11 cellular contexts compared by ENCODE assay signal in genomic region chr10:2980791-2981360, GRCh38.
DNase-seq lines count a peak whose midpoint lies in the region; ATAC-seq and TF ChIP-seq lines count a peak whose summit lies in the region.
"Had no signal": no experiment of that assay in that cellular context is flagged by ENCODE, and none has a peak within 500 bp of the region (broad histone marks: within the 10 kb centered on the region; RNA-seq: fewer than 3 reads in every experiment).

No MANE protein-coding gene starts in this region.

- TF ChIP-seq RAD21 in IMR-90 (IDR thresholded peaks at IDR 0.05; ENCODE audit: low read length): no peak

- H3K4me1 ChIP-seq in IMR-90 (ENCODE audit: control insufficient read depth, insufficient read depth, low read length) (peaks cover 9% of the 10 kb centered on the region), fibroblast of lung (ENCODE audit: control insufficient read depth, extremely low read depth, insufficient read depth, low read length) (no peaks in the 10 kb centered on the region)
- H3K4me1 ChIP-seq: breast epithelium had no signal

- H3K4me2 ChIP-seq in IMR-90 (ENCODE audit: low read depth, low read length) (no peak overlapping the region), fibroblast of lung (ENCODE audit: extremely low read depth, insufficient read depth, low read length) (no peak overlapping the region)

- no peaks in the 10 kb centered on the region for H3K36me3 Mint-ChIP-seq in activated CD8-positive, alpha-beta memory T cell treated with anti-CD3 and anti-CD28 coated beads, Interleukin-2, amount 10 ng/mL, durations not matched to agents 7 days and 5 days

- no peak for DNase-seq in stimulated activated naive CD8-positive, alpha-beta T cell treated with anti-CD3 and anti-CD28 coated beads, Interleukin-15, amount 100 ng/mL, for 72 hours
- DNase-seq in stimulated activated naive CD8-positive, alpha-beta T cell treated with anti-CD3 and anti-CD28 coated beads, Interleukin-15, Interleukin-2, amounts not matched to agents 100 U/mL and 50 U/mL, for 24 hours: no peak
- DNase-seq in IMR-90: peak; percentile 76
- DNase-seq in fibroblast of lung (ENCODE audit: low read depth in 2 of 2): peak; percentile 27 to 78
- DNase-seq in NCI-H446 treated with DMSO at 0.1 percent for 48 hours (lab: John Stamatoyannopoulos, UW): no peak
- DNase-seq in activated CD8-positive, alpha-beta memory T cell treated with anti-CD3 and anti-CD28 coated beads, Interleukin-2, amount 10 ng/mL, durations not matched to agents 7 days and 5 days: no peak
- no peak for DNase-seq in hippocampal formation (lab: John Stamatoyannopoulos, UW)
- DNase-seq in NOMO-1 treated with DMSO at 0.1 percent for 48 hours (lab: John Stamatoyannopoulos, UW; ENCODE audit: unreplicated experiment): no peak
- DNase-seq: NK-92 treated with Interleukin-12 subunit alpha and Interleukin-12 subunit beta, amount 100 ng/mL, for 24 hours had no signal

- no peak overlapping the region for H2AK5ac ChIP-seq in IMR-90 (ENCODE audit: low read depth, low read length)

- H2AK9ac ChIP-seq in IMR-90 (replicated peaks; ENCODE audit: low read depth, low read length, poor library complexity): peak overlapping the region; percentile 2

- in situ Hi-C loops in IMR-90 (cut with MboI; ENCODE audit: low sequenced_read_pairs): no loop called here

- POLR2A ChIA-PET in IMR-90 (lab: Charles Lee; ENCODE audit: unreplicated experiment): no interaction called here

- peaks cover 16% of the 10 kb centered on the region for H3K27me3 Mint-ChIP-seq in stimulated activated naive CD8-positive, alpha-beta T cell treated with anti-CD3 and anti-CD28 coated beads, Interleukin-15, amount 100 ng/mL, for 72 hours
- H3K27me3 Mint-ChIP-seq in activated CD8-positive, alpha-beta memory T cell treated with anti-CD3 and anti-CD28 coated beads, Interleukin-2, amount 10 ng/mL, durations not matched to agents 7 days and 5 days: peaks cover 7% of the 10 kb centered on the region

- H3K9me3 Mint-ChIP-seq in stimulated activated naive CD8-positive, alpha-beta T cell treated with anti-CD3 and anti-CD28 coated beads, Interleukin-15, amount 100 ng/mL, for 72 hours: no peaks in the 10 kb centered on the region
- no peaks in the 10 kb centered on the region for H3K9me3 Mint-ChIP-seq in activated CD8-positive, alpha-beta memory T cell treated with anti-CD3 and anti-CD28 coated beads, Interleukin-2, amount 10 ng/mL, durations not matched to agents 7 days and 5 days (ENCODE audit: low read depth)

- peak overlapping the region; percentile 37 to 44 for H3K27ac Mint-ChIP-seq in stimulated activated naive CD8-positive, alpha-beta T cell treated with anti-CD3 and anti-CD28 coated beads, Interleukin-15, amount 100 ng/mL, for 72 hours
- H3K27ac Mint-ChIP-seq in activated CD8-positive, alpha-beta memory T cell treated with anti-CD3 and anti-CD28 coated beads, Interleukin-2, amount 10 ng/mL, durations not matched to agents 7 days and 5 days: no peak overlapping the region

- peaks cover 10% of the 10 kb centered on the region for H3K9me1 ChIP-seq in IMR-90 (ENCODE audit: insufficient read depth, low read length)

- H3K4ac ChIP-seq in IMR-90 (ENCODE audit: low read depth, low read length): peak overlapping the region; percentile 92

- H4K8ac ChIP-seq in IMR-90 (ENCODE audit: low read depth in 2 of 2, low read length in 2 of 2): peak overlapping the region; percentile 53 to 68; a peak in 3 of 4 replicates

- H3K4me3 ChIP-seq in IMR-90 (ENCODE audit: insufficient read depth, low read depth, low read length) (no peak overlapping the region), fibroblast of lung (replicated peaks in 1 of 4; ENCODE audit: control extremely low read depth in 1 of 4, insufficient read depth in 1 of 4, low read depth in 3 of 4, low read length in 4 of 4) (no peak overlapping the region)
- H3K4me3 ChIP-seq: breast epithelium had no signal

- TF ChIP-seq CTCF in IMR-90 (conservative IDR thresholded peaks at IDR 0.05; ENCODE audit: low read depth, low read length) (no peak), fibroblast of lung (conservative IDR thresholded peaks at IDR 0.05 in 1 of 2, IDR thresholded peaks at IDR 0.05 in 1 of 2; ENCODE audit: low read depth in 1 of 2, low read length in 2 of 2) (no peak)

- peaks cover 2% of the 10 kb centered on the region for H3K4me1 Mint-ChIP-seq in stimulated activated naive CD8-positive, alpha-beta T cell treated with anti-CD3 and anti-CD28 coated beads, Interleukin-15, amount 100 ng/mL, for 72 hours
- H3K4me1 Mint-ChIP-seq in activated CD8-positive, alpha-beta memory T cell treated with anti-CD3 and anti-CD28 coated beads, Interleukin-2, amount 10 ng/mL, durations not matched to agents 7 days and 5 days: no peaks in the 10 kb centered on the region

- intact Hi-C loops in IMR-90 (cut with micrococcal nuclease): no loop called here

- peak overlapping the region; percentile 45; the same call in 2 of the 3 replicates for H2BK15ac ChIP-seq in IMR-90 (ENCODE audit: low read depth, low read length)

- no peak overlapping the region for H3K9ac ChIP-seq in IMR-90 (ENCODE audit: low read depth, low read length)
- H3K9ac ChIP-seq in fibroblast of lung (ENCODE audit: insufficient read depth, low read length): no peak overlapping the region

- dilution Hi-C loops in IMR-90 (cut with HindIII; ENCODE audit: low sequenced_read_pairs, unreplicated experiment): no loop called here

- H3K18ac ChIP-seq in IMR-90 (ENCODE audit: low read depth, low read length): no peak overlapping the region

- H3K79me1 ChIP-seq in IMR-90 (ENCODE audit: low read depth in 1 of 2, low read length in 2 of 2): no peaks in the 10 kb centered on the region

- H3K23ac ChIP-seq in IMR-90 (ENCODE audit: low read depth, low read length): no peak overlapping the region

- no peaks in the 10 kb centered on the region for H3K9me3 ChIP-seq in IMR-90 (ENCODE audit: control insufficient read depth, insufficient read depth, low read length)
- H3K9me3 ChIP-seq in fibroblast of lung (ENCODE audit: control insufficient read depth, insufficient read depth, low read depth, low read length): no peaks in the 10 kb centered on the region
- H3K9me3 ChIP-seq: breast epithelium had no signal

- peak overlapping the region; percentile 16; the same call in 1 of the 2 replicates for H3K56ac ChIP-seq in IMR-90 (ENCODE audit: extremely low read depth, insufficient read depth, low read length)

- H3K27me3 ChIP-seq in IMR-90 (ENCODE audit: control insufficient read depth, insufficient read depth, low read length) (no peaks in the 10 kb centered on the region), fibroblast of lung (ENCODE audit: control insufficient read depth, insufficient read depth, low read length) (no peaks in the 10 kb centered on the region)
- H3K27me3 ChIP-seq: breast epithelium had no signal

- H4K5ac ChIP-seq in IMR-90 (ENCODE audit: low read depth, low read length): no peak overlapping the region

- H2AFZ ChIP-seq in IMR-90 (replicated peaks; ENCODE audit: low read length, poor library complexity): peak overlapping the region; percentile 86
- no peak overlapping the region for H2AFZ ChIP-seq in fibroblast of lung (ENCODE audit: low read length)

- peak overlapping the region; percentile 56 for H4K91ac ChIP-seq in IMR-90 (ENCODE audit: insufficient read depth, low read depth, low read length)

- peak overlapping the region; percentile 78 for H3K14ac ChIP-seq in IMR-90 (replicated peaks; ENCODE audit: low read depth, low read length)

- 10% methylated on average over 2 of the region's 10 CpGs; no CpG with 5 or more reads in 1 of the 2 experiments for WGBS in IMR-90 (ENCODE audit: extremely low coverage in 2 of 2, insufficient read length in 1 of 2), 2 experiments

- H3K4me3 Mint-ChIP-seq in stimulated activated naive CD8-positive, alpha-beta T cell treated with anti-CD3 and anti-CD28 coated beads, Interleukin-15, amount 100 ng/mL, for 72 hours: no peak overlapping the region
- H3K4me3 Mint-ChIP-seq in activated CD8-positive, alpha-beta memory T cell treated with anti-CD3 and anti-CD28 coated beads, Interleukin-2, amount 10 ng/mL, durations not matched to agents 7 days and 5 days: no peak overlapping the region

- TF ChIP-seq POLR2A in IMR-90 (IDR thresholded peaks at IDR 0.05; ENCODE audit: low read depth, low read length): no peak

- ATAC-seq in stimulated activated naive CD8-positive, alpha-beta T cell treated with anti-CD3 and anti-CD28 coated beads, Interleukin-15, amount 100 ng/mL, for 72 hours: no peak
- no peak for ATAC-seq in stimulated activated naive CD8-positive, alpha-beta T cell treated with anti-CD3 and anti-CD28 coated beads, Interleukin-15, Interleukin-2, amounts not matched to agents 100 U/mL and 50 U/mL, for 24 hours
- ATAC-seq in IMR-90 (ENCODE audit: low read depth): peak; percentile 65
- ATAC-seq in activated CD8-positive, alpha-beta memory T cell treated with anti-CD3 and anti-CD28 coated beads, Interleukin-2, amount 10 ng/mL, durations not matched to agents 7 days and 5 days: no peak
- ATAC-seq: sciatic nerve had no signal

- H2BK20ac ChIP-seq in IMR-90 (ENCODE audit: low read depth, low read length): peak overlapping the region; percentile 96

- peak overlapping the region; percentile 68 for H2BK5ac ChIP-seq in IMR-90 (ENCODE audit: low read depth, low read length, poor library complexity, severe bottlenecking)

- H2BK120ac ChIP-seq in IMR-90 (ENCODE audit: low read depth, low read length): peak overlapping the region; percentile 93

- H3K36me3 ChIP-seq in IMR-90 (ENCODE audit: control insufficient read depth, insufficient read depth, low read length) (no peaks in the 10 kb centered on the region), fibroblast of lung (ENCODE audit: control insufficient read depth, insufficient read depth, low read length) (no peaks in the 10 kb centered on the region)
- H3K36me3 ChIP-seq: breast epithelium had no signal

- no peaks in the 10 kb centered on the region for H3K79me2 ChIP-seq in fibroblast of lung (ENCODE audit: control insufficient read depth, insufficient read depth, low read length)

- CTCF ChIA-PET in IMR-90 (lab: Yijun Ruan, JAX): interaction anchor here (0.6 to 0.7 kb wide), 2 partner anchors 12 to 23 kb away, joined by 3 to 4 read pairs; no protein-coding TSS in a partner anchor
- CTCF ChIA-PET in activated CD8-positive, alpha-beta memory T cell treated with anti-CD3 and anti-CD28 coated beads, Interleukin-2, amount 10 ng/mL, durations not matched to agents 7 days and 5 days (lab: Charles Lee): no interaction called here

- H3K27ac ChIP-seq in IMR-90 (ENCODE audit: insufficient read depth, low read length) (peak overlapping the region; percentile 9; the same call in 1 of the 2 replicates), fibroblast of lung (ENCODE audit: insufficient read depth, low read length) (peak overlapping the region; percentile 14)
- H3K27ac ChIP-seq: breast epithelium had no signal

- H4K20me1 ChIP-seq in IMR-90 (ENCODE audit: insufficient read depth, low read length) (no peaks in the 10 kb centered on the region), fibroblast of lung (ENCODE audit: control insufficient read depth, extremely low read depth, insufficient read depth, low read length) (no peaks in the 10 kb centered on the region)

- BruUV-seq in IMR-90 (replicated peaks; lab: Mats Ljungman, UMichigan): no TSS peak

TF ChIP-seq in IMR-90, 13 proteins besides CTCF, POLR2A, EP300 and RAD21 (continues in another document):
- no peak for TF ChIP-seq MXI1 (IDR thresholded peaks at IDR 0.05; ENCODE audit: borderline replicate concordance, low read depth, low read length)
- TF ChIP-seq NFE2L2 (IDR thresholded peaks at IDR 0.05; ENCODE audit: low read depth, low read length): peak; percentile 67

Comparison
In these comparisons a context has a peak if more than half of its experiments do, and no peak if none do; other contexts are left out.
1. DNase-seq: peak in IMR-90 (single experiment) and fibroblast of lung (2 of 2); none in stimulated activated naive CD8-positive, alpha-beta T cell treated with anti-CD3 and anti-CD28 coated beads, Interleukin-15, amount 100 ng/mL, for 72 hours (0 of 2), stimulated activated naive CD8-positive, alpha-beta T cell treated with anti-CD3 and anti-CD28 coated beads, Interleukin-15, Interleukin-2, amounts not matched to agents 100 U/mL and 50 U/mL, for 24 hours (single experiment), NCI-H446 treated with DMSO at 0.1 percent for 48 hours (single experiment), activated CD8-positive, alpha-beta memory T cell treated with anti-CD3 and anti-CD28 coated beads, Interleukin-2, amount 10 ng/mL, durations not matched to agents 7 days and 5 days (single experiment), hippocampal formation (0 of 2) and NOMO-1 treated with DMSO at 0.1 percent for 48 hours (single experiment).